Comparison of ENCODE assay signal across 26 cellular contexts in the genomic region with DNA sequence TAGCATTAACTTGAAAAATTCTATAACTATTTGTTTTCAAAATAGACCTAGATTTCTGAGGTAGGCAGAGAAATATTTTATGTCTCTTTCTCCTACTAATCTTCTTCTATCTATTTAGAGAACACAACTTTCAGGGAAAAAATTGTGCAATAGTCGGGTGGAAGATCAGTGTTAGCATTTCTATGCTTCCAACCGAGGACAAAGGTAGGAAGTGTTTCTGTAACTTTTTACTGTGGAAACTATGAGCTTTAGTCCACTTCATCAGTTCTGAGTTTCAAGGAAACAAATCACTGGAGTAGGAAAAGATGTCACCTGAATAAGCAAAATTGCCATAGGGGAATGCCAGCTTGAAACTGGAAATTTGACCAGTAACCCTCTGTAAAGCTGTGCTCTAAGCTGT.
"Had no signal": no experiment of that assay in that cellular context is flagged by ENCODE, and none has a peak within 500 bp of the region (broad histone marks: within the 10 kb centered on the region; RNA-seq: fewer than 3 reads in every experiment).

No MANE protein-coding gene starts in this region.

- H3K27me3 ChIP-seq: brain microvascular endothelial cell, dorsolateral prefrontal cortex had no signal

- H3K4me3 ChIP-seq: coronary artery, dorsolateral prefrontal cortex had no signal

- H3K36me3 ChIP-seq: brain microvascular endothelial cell had no signal

- DNase-seq: activated CD4-positive, alpha-beta memory T cell treated with anti-CD3 and anti-CD28 coated beads for 36 hours; activated CD4-positive, alpha-beta T cell treated with anti-CD3 and anti-CD28 coated beads for 36 hours; activated CD4-positive, alpha-beta T cell treated with anti-CD3 and anti-CD28 coated beads, Interleukin-2, amount 10 ng/mL, durations not matched to agents 24 days and 14 days; activated CD4-positive, CD25-positive, alpha-beta regulatory T cell; activated CD4-positive, CD25-positive, alpha-beta regulatory T cell treated with anti-CD3 and anti-CD28 coated beads, Interleukin-2, amount 50 U/mL, for 72 hours; activated CD8-positive, alpha-beta memory T cell treated with anti-CD3 and anti-CD28 coated beads, Interleukin-2, amount 10 ng/mL, durations not matched to agents 7 days and 5 days; activated CD8-positive, alpha-beta memory T cell treated with anti-CD3 and anti-CD28 coated beads, Interleukin-2, amount 50 U/mL, for 4 hours; activated CD8-positive, alpha-beta T cell treated with anti-CD3 and anti-CD28 coated beads, Interleukin-2, amount 10 ng/mL, durations not matched to agents 7 days and 5 days; activated effector memory CD4-positive, alpha-beta T cell treated with anti-CD3 and anti-CD28 coated beads, Interleukin-2, amount 50 U/mL, for 16 hours; activated naive CD4-positive, alpha-beta T cell treated with anti-CD3 and anti-CD28 coated beads for 36 hours; activated naive CD8-positive, alpha-beta T cell treated with anti-CD3 and anti-CD28 coated beads, Interleukin-2, amount 10 ng/mL, durations not matched to agents 7 days and 5 days; activated T-cell treated with anti-CD3 and anti-CD28 coated beads, Interleukin-2, amount 50 U/mL, for 1 hour; activated T-cell treated with anti-CD3 and anti-CD28 coated beads, Interleukin-2, amount 50 U/mL, for 48 hours; amniotic stem cell; anterior cingulate cortex; brain microvascular endothelial cell; dorsolateral prefrontal cortex; effector memory CD4-positive, alpha-beta T cell; endodermal cell; foreskin fibroblast; head of caudate nucleus; T-helper 17 cell; T1000 had no signal

- ATAC-seq: activated CD4-positive, alpha-beta T cell treated with anti-CD3 and anti-CD28 coated beads for 36 hours; activated CD8-positive, alpha-beta memory T cell treated with anti-CD3 and anti-CD28 coated beads, Interleukin-2, amount 10 ng/mL, durations not matched to agents 7 days and 5 days; activated CD8-positive, alpha-beta T cell treated with anti-CD3 and anti-CD28 coated beads, Interleukin-2, amount 10 ng/mL, durations not matched to agents 7 days and 5 days; activated naive CD4-positive, alpha-beta T cell treated with anti-CD3 and anti-CD28 coated beads, Interleukin-2, amount 50 U/mL, for 72 hours; esophagus mucosa; T-helper 17 cell had no signal

- H3K27ac ChIP-seq: brain microvascular endothelial cell, coronary artery, dorsolateral prefrontal cortex had no signal
